ENCODE assay signal across 9 cellular contexts in genomic region chrX:120755066-120755846, GRCh38.
DNase-seq lines count a peak whose midpoint lies in the region; ATAC-seq and TF ChIP-seq lines count a peak whose summit lies in the region.
"Had no signal": no experiment of that assay in that cellular context is flagged by ENCODE, and none has a peak within 500 bp of the region (broad histone marks: within the 10 kb centered on the region; RNA-seq: fewer than 3 reads in every experiment).

No MANE protein-coding gene starts in this region.

- in situ Hi-C loops in GM23248 (cut with MboI) = loop anchor here (25.0 kb wide), 1 partner anchor 218 kb away; no protein-coding TSS in a partner anchor

- intact Hi-C loops in spleen (cut with DNase I; ENCODE audit: low total_unique reads) = no loop called here

- H3K9ac ChIP-seq in GM23248 = no peak overlapping the region

- no peak for TF ChIP-seq CTCF in spleen (IDR thresholded peaks at IDR 0.05 in 8 of 11, conservative IDR thresholded peaks at IDR 0.05 in 3 of 11)

- no peak overlapping the region for H3K4me2 ChIP-seq in GM23248 (ENCODE audit: unreplicated experiment)

- POLR2A ChIA-PET in activated CD4-positive, alpha-beta T cell treated with anti-CD3 and anti-CD28 coated beads, Interleukin-2, amount 10 ng/mL, durations not matched to agents 7 days and 5 days (lab: Charles Lee) = no interaction called here

- H3K9me3 ChIP-seq in spleen (no peaks in the 10 kb centered on the region), GM23248 (ENCODE audit: low read depth) (no peaks in the 10 kb centered on the region)
- H3K9me3 ChIP-seq in effector memory CD4-positive, alpha-beta T cell (ENCODE audit: control insufficient read depth, low read length) = no peaks in the 10 kb centered on the region

- no peaks in the 10 kb centered on the region for H3K9me2 ChIP-seq in GM23248 (ENCODE audit: insufficient read depth)

- no peaks in the 10 kb centered on the region for H3K27me3 Mint-ChIP-seq in activated CD4-positive, alpha-beta T cell treated with anti-CD3 and anti-CD28 coated beads, Interleukin-2, amount 10 ng/mL, durations not matched to agents 7 days and 5 days

- peak overlapping the region; percentile 33 for H3K27ac Mint-ChIP-seq in activated CD4-positive, alpha-beta T cell treated with anti-CD3 and anti-CD28 coated beads, Interleukin-2, amount 10 ng/mL, durations not matched to agents 7 days and 5 days

- H3K4me3 Mint-ChIP-seq in activated CD4-positive, alpha-beta T cell treated with anti-CD3 and anti-CD28 coated beads, Interleukin-2, amount 10 ng/mL, durations not matched to agents 7 days and 5 days = no peak overlapping the region

- CTCF ChIA-PET in activated CD4-positive, alpha-beta T cell treated with anti-CD3 and anti-CD28 coated beads, Interleukin-2, amount 10 ng/mL, durations not matched to agents 7 days and 5 days (lab: Charles Lee) = interaction anchor here (0.8 kb wide), 1 partner anchor 15 kb away, joined by 3 read pairs; no protein-coding TSS in a partner anchor

- H3K27me3 ChIP-seq in spleen (replicated peaks in 1 of 7) = no peaks in the 10 kb centered on the region
- H3K27me3 ChIP-seq in effector memory CD4-positive, alpha-beta T cell (replicated peaks; ENCODE audit: control insufficient read depth, insufficient read depth, low read length, poor library complexity, severe bottlenecking) = no peaks in the 10 kb centered on the region
- no peaks in the 10 kb centered on the region for H3K27me3 ChIP-seq in GM23248 (replicated peaks; ENCODE audit: insufficient read depth)

- no peaks in the 10 kb centered on the region for H3K36me3 ChIP-seq in spleen
- H3K36me3 ChIP-seq in effector memory CD4-positive, alpha-beta T cell (ENCODE audit: control insufficient read depth, insufficient read depth, low read length) = no peaks in the 10 kb centered on the region
- H3K36me3 ChIP-seq in GM23248 (ENCODE audit: low read depth) = no peaks in the 10 kb centered on the region

- DNase-seq in activated CD4-positive, alpha-beta T cell treated with anti-CD3 and anti-CD28 coated beads, Interleukin-2, amount 10 ng/mL, durations not matched to agents 7 days and 5 days = peak; percentile 27
- no peak for DNase-seq in activated CD4-positive, alpha-beta T cell treated with anti-CD3 and anti-CD28 coated beads for 48 hours
- peak; percentile 27 for DNase-seq in NCI-H82 treated with DMSO at 0.1 percent for 48 hours (lab: John Stamatoyannopoulos, UW; ENCODE audit: unreplicated experiment)
- no peak for DNase-seq in spleen
- DNase-seq in effector memory CD4-positive, alpha-beta T cell = no peak
- no peak for DNase-seq in effector CD8-positive, alpha-beta T cell (lab: John Stamatoyannopoulos, UW)
- DNase-seq in GM23248 = no peak
- DNase-seq: activated gamma-delta T cell had no signal

- peak overlapping the region in 6 of 8 donors; percentile 25 to 81 (median 62) for H3K27ac ChIP-seq in spleen
- no peak overlapping the region for H3K27ac ChIP-seq in effector memory CD4-positive, alpha-beta T cell (ENCODE audit: insufficient read depth, low read length, poor library complexity, severe bottlenecking)
- H3K27ac ChIP-seq in GM23248 = no peak overlapping the region

- H3K36me3 Mint-ChIP-seq in activated CD4-positive, alpha-beta T cell treated with anti-CD3 and anti-CD28 coated beads, Interleukin-2, amount 10 ng/mL, durations not matched to agents 7 days and 5 days (ENCODE audit: low read depth) = peaks cover 4% of the 10 kb centered on the region

- H4K20me1 ChIP-seq in GM23248 (ENCODE audit: insufficient read depth) = no peaks in the 10 kb centered on the region

- no peak overlapping the region for H2AFZ ChIP-seq in GM23248

- H3K4me3 ChIP-seq in spleen = no peak overlapping the region
- no peak overlapping the region for H3K4me3 ChIP-seq in effector memory CD4-positive, alpha-beta T cell (ENCODE audit: insufficient read depth, low read depth, low read length, poor library complexity, severe bottlenecking)
- H3K4me3 ChIP-seq in GM23248 = no peak overlapping the region

- H3K79me2 ChIP-seq in GM23248 (ENCODE audit: insufficient read depth) = no peaks in the 10 kb centered on the region

- H3K4me1 ChIP-seq in spleen (peaks cover 0 to 21% (median 0%) of the 10 kb centered on the region in 6 donors), GM23248 (ENCODE audit: insufficient read depth) (0 out of 2 replicates have a peak, but pooled peaks cover 1% of the 10 kb centered on the region)
- H3K4me1 ChIP-seq in effector memory CD4-positive, alpha-beta T cell (ENCODE audit: control insufficient read depth, insufficient read depth, low read length, poor library complexity, severe bottlenecking) = peaks cover 3% of the 10 kb centered on the region

- TF ChIP-seq POLR2A in spleen (IDR thresholded peaks at IDR 0.05) = no peak

- H3K4me1 Mint-ChIP-seq in activated CD4-positive, alpha-beta T cell treated with anti-CD3 and anti-CD28 coated beads, Interleukin-2, amount 10 ng/mL, durations not matched to agents 7 days and 5 days = peaks cover 42% of the 10 kb centered on the region

- ATAC-seq in HG03039 (IDR thresholded peaks at IDR 0.05; ENCODE audit: unreplicated experiment) = peak; percentile 69

- H3K9me3 Mint-ChIP-seq in activated CD4-positive, alpha-beta T cell treated with anti-CD3 and anti-CD28 coated beads, Interleukin-2, amount 10 ng/mL, durations not matched to agents 7 days and 5 days = no peaks in the 10 kb centered on the region

- WGBS in spleen, 5 donors = 0 to 19% (median 6%) methylated on average over 1 of the region's 1 CpG
- 86% methylated on average over 1 of the region's 1 CpG; no CpG with 5 or more reads in 1 of the 2 experiments for WGBS in GM23248 (ENCODE audit: low coverage in 1 of 2, low lambda C conversion rate in 2 of 2, missing lambda C conversion rate in 2 of 2), 2 experiments

- H3F3A ChIP-seq in GM23248 (ENCODE audit: insufficient read depth) = no peaks in the 10 kb centered on the region; the same call in none of the 2 replicates

Comparison
In these comparisons a context has a peak if more than half of its experiments do, and no peak if none do; other contexts are left out.
1. DNase-seq: peak in activated CD4-positive, alpha-beta T cell treated with anti-CD3 and anti-CD28 coated beads, Interleukin-2, amount 10 ng/mL, durations not matched to agents 7 days and 5 days (single experiment) and NCI-H82 treated with DMSO at 0.1 percent for 48 hours (single experiment); none in activated CD4-positive, alpha-beta T cell treated with anti-CD3 and anti-CD28 coated beads for 48 hours (single experiment), spleen (single experiment), effector memory CD4-positive, alpha-beta T cell (0 of 3), effector CD8-positive, alpha-beta T cell (single experiment) and GM23248 (single experiment).
2. H3K27ac ChIP-seq: peak in spleen (6 of 8); none in effector memory CD4-positive, alpha-beta T cell (single experiment) and GM23248 (single experiment).